ENCODE assay signal across 8 cellular contexts in the genomic region with DNA sequence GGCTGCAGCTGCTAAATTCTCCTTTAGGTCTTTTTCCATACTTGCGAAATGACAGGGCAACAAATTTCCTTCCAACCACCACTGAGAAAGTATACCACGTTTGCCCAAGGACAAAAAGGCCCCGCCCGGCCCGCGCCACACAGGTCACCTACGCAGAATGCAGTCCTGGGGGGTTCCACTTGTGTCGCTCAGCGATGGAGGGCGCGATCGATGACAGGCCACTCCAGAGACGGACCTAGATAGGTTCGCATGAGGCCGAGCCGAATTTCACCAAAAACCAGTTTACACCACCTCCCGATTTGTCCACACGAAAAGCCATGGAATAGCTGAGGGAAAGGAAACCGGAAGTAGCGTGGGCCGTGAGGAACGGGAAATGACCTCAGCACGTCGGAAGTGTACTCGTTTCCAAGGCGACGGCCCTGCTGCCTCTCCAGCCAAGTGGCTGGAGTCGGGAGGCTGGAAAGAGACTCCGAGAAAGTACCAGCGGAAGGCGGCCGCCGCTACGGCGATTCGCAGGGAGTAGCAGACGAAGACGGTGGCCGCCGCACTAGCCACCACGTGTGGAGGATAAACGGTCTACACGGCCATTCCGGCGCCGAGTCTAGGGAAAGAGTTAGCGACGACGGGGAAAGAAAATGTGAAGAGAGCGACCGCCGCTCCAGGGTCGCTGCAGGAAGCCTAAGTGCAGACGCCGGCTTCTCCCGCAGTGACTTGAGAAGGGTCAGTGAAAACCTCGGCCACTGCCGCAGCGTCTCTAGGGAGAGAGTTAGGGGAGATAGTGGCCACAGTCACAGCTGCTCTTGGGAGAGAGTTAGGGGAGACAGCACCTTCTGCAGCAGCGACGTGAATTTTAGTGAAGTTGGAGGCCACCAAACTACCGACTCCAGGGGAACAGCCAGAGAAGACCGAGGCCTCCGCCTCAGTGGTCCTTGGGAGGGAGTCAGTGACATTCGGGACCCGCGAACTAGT. TPM values are rescaled to one million over a fixed set of nuclear protein-coding genes. Genes with fewer than 3 reads are reported as not detected.
DNase-seq lines count a peak whose midpoint lies in the region; ATAC-seq and TF ChIP-seq lines count a peak whose summit lies in the region.

Gene ANKRD42, plus strand, starts transcription at position 398 of the 969 bp plus-strand sequence. CDS start 959 bp downstream, outside the sequence.

- no peaks in the 10 kb centered on the region for H3K9me3 ChIP-seq in testis

- intact Hi-C loops in testis (cut with DNase I; ENCODE audit: low total_unique reads), result loop anchor here (10.0 kb wide), 1 partner anchor 289 kb away; the partner anchor contains the start of genes DDIAS and PRCP

- peak within 1 kb of the TSS; percentile 89 to 91 for H3K27ac ChIP-seq in testis

- no peaks in the 10 kb centered on the region for H3K27me3 ChIP-seq in testis

- WGBS in testis, 2 donors, result 0% methylated on average over 67 of the region's 67 CpGs

- peak within 1 kb of the TSS; percentile 93 for H3K27ac Mint-ChIP-seq in activated naive CD4-positive, alpha-beta T cell treated with anti-CD3 and anti-CD28 coated beads, Interleukin-2, amount 50 U/mL, for 24 hours

- no peaks in the 10 kb centered on the region for H3K27me3 Mint-ChIP-seq in activated naive CD4-positive, alpha-beta T cell treated with anti-CD3 and anti-CD28 coated beads, Interleukin-2, amount 50 U/mL, for 24 hours

- peak; percentile 80 for DNase-seq in GM04503 (ENCODE audit: low read depth)
- peak; percentile 89 for DNase-seq in HFF-Myc (ENCODE audit: extremely low read depth, low read depth)
- peak; percentile 95 for DNase-seq in NAMALWA (ENCODE audit: low spot score)
- DNase-seq in SK-N-DZ (ENCODE audit: low spot score), result peak; percentile 94
- peak; percentile 91 for DNase-seq in glomerular visceral epithelial cell (ENCODE audit: extremely low spot score)
- peak; percentile 76 for DNase-seq in omental fat pad (ENCODE audit: low spot score)
- peak; percentile 98 for DNase-seq in testis

- peak within 1 kb of the TSS; percentile 100 for H3K4me3 Mint-ChIP-seq in activated naive CD4-positive, alpha-beta T cell treated with anti-CD3 and anti-CD28 coated beads, Interleukin-2, amount 50 U/mL, for 24 hours

- peak; percentile 83 for TF ChIP-seq POLR2A in testis (IDR thresholded peaks at IDR 0.05)

- H3K36me3 ChIP-seq in testis (ENCODE audit: low read depth, missing control alignments), result no peaks in the 10 kb centered on the region

- H3K4me3 ChIP-seq in HFF-Myc (replicated peaks; ENCODE audit: low read depth, low read length) (peak within 1 kb of the TSS; percentile 94), testis (peak within 1 kb of the TSS; percentile 68 to 87)

- peaks cover 17% of the 10 kb centered on the region for H3K36me3 Mint-ChIP-seq in activated naive CD4-positive, alpha-beta T cell treated with anti-CD3 and anti-CD28 coated beads, Interleukin-2, amount 50 U/mL, for 24 hours

- ATAC-seq in omental fat pad (ENCODE audit: low FRiP score), result peak; percentile 90

- peaks cover 48% of the 10 kb centered on the region for H3K4me1 Mint-ChIP-seq in activated naive CD4-positive, alpha-beta T cell treated with anti-CD3 and anti-CD28 coated beads, Interleukin-2, amount 50 U/mL, for 24 hours

- no peak for TF ChIP-seq CTCF in HFF-Myc (IDR thresholded peaks at IDR 0.05; ENCODE audit: low read depth, low read length, missing control alignments)
- no peak for TF ChIP-seq CTCF in omental fat pad (IDR thresholded peaks at IDR 0.05)
- TF ChIP-seq CTCF in testis (IDR thresholded peaks at IDR 0.05), result no peak

- peaks cover 27% of the 10 kb centered on the region for H3K4me1 ChIP-seq in testis

- H3K9me3 Mint-ChIP-seq in activated naive CD4-positive, alpha-beta T cell treated with anti-CD3 and anti-CD28 coated beads, Interleukin-2, amount 50 U/mL, for 24 hours, result no peaks in the 10 kb centered on the region

RNA-seq across cellular contexts. Expression of gene ANKRD42, which starts in this region (rescaled TPM):
- 1.7 and 3.2 TPM in 2 replicates for polyA plus RNA-seq in SK-N-DZ (2014; cell fraction: cytosol; rRNA removed)
- polyA plus RNA-seq in SK-N-DZ (2014; cell fraction: nucleus; rRNA removed), result 3.0 and 4.1 TPM in 2 replicates
- total RNA-seq in omental fat pad (10 to 100 TPM in 3 of 4 donors, 1 to 10 TPM in 1; 9.0 to 13.4 (median 11.6) TPM), testis (10 to 100 TPM; 49.8 to 66.1 TPM)
- 79.7 TPM for polyA plus RNA-seq in testis (ENCODE audit: insufficient read depth, low read depth, low replicate concordance)

Comparison
In these comparisons a context has a peak if more than half of its experiments do, and no peak if none do; other contexts are left out.
1. Peak in every context shown above with its lines: DNase-seq, ATAC-seq, H3K4me3 ChIP-seq and H3K27ac ChIP-seq.